8 cellular contexts compared by ENCODE assay signal in genomic region chr19:36972594-36972993, GRCh38. TPM values are rescaled to one million over a fixed set of nuclear protein-coding genes. Genes with fewer than 3 reads are reported as not detected.
DNase-seq lines count a peak whose midpoint lies in the region; ATAC-seq and TF ChIP-seq lines count a peak whose summit lies in the region.

No MANE protein-coding gene starts in this region.

- H2AFZ ChIP-seq in GM23248 = peak overlapping the region; percentile 99

- no peaks in the 10 kb centered on the region for H4K20me1 ChIP-seq in GM23248 (ENCODE audit: insufficient read depth)

- peaks cover 12% of the 10 kb centered on the region for H3K4me1 Mint-ChIP-seq in activated T-helper 1 cell treated with anti-CD3 and anti-CD28 coated beads, Interleukin-12 subunit alpha, Interleukin-12 subunit beta, Interleukin-2, Interleukin-4 antibody, amounts not matched to agents 30 ng/mL and 10 ng/mL and 1 ng/mL, durations not matched to agents 14 hours and 24 hours and 36 hours (ENCODE audit: low read depth)

- peak overlapping the region; percentile 91 for H3K4me2 ChIP-seq in GM23248 (ENCODE audit: unreplicated experiment)

- H3K9ac ChIP-seq in GM23248 = peak overlapping the region; percentile 77
- H3K9ac ChIP-seq in skeletal muscle tissue (ENCODE audit: low read depth in 1 of 3, low read length in 3 of 3) = peak overlapping the region; percentile 69 to 81 (median 74)

- no peak overlapping the region for H3K27ac Mint-ChIP-seq in activated T-helper 1 cell treated with anti-CD3 and anti-CD28 coated beads, Interleukin-12 subunit alpha, Interleukin-12 subunit beta, Interleukin-2, Interleukin-4 antibody, amounts not matched to agents 30 ng/mL and 10 ng/mL and 1 ng/mL, durations not matched to agents 14 hours and 24 hours and 36 hours

- no peaks in the 10 kb centered on the region for H3F3A ChIP-seq in GM23248 (ENCODE audit: insufficient read depth)

- WGBS in GM23248 (ENCODE audit: low coverage in 1 of 2, low lambda C conversion rate in 2 of 2, missing lambda C conversion rate in 2 of 2), 2 experiments = 6 to 9% methylated on average over 20 to 26 of the region's 26 CpGs

- peak overlapping the region; percentile 98 for H3K4me3 Mint-ChIP-seq in activated T-helper 1 cell treated with anti-CD3 and anti-CD28 coated beads, Interleukin-12 subunit alpha, Interleukin-12 subunit beta, Interleukin-2, Interleukin-4 antibody, amounts not matched to agents 30 ng/mL and 10 ng/mL and 1 ng/mL, durations not matched to agents 14 hours and 24 hours and 36 hours

- intact Hi-C loops in activated T-helper 1 cell treated with anti-CD3 and anti-CD28 coated beads, Interleukin-12 subunit alpha, Interleukin-12 subunit beta, Interleukin-2, Interleukin-4 antibody, amounts not matched to agents 30 ng/mL and 10 ng/mL and 1 ng/mL, durations not matched to agents 14 hours and 24 hours and 36 hours (cut with micrococcal nuclease) = loop anchor here (2.0 to 5.0 kb wide), 3 partner anchors 122 to 620 kb away; partner anchors contain the start of genes ZNF345, ZNF540, ZNF569 and ZNF570

- H3K9me3 Mint-ChIP-seq in activated T-helper 1 cell treated with anti-CD3 and anti-CD28 coated beads, Interleukin-12 subunit alpha, Interleukin-12 subunit beta, Interleukin-2, Interleukin-4 antibody, amounts not matched to agents 30 ng/mL and 10 ng/mL and 1 ng/mL, durations not matched to agents 14 hours and 24 hours and 36 hours = peaks cover 17% of the 10 kb centered on the region

- H3K4me3 ChIP-seq in GM23248 (peak overlapping the region; percentile 93), cardiac muscle cell (peak overlapping the region; percentile 59), skeletal muscle tissue (ENCODE audit: low read length in 3 of 3) (peak overlapping the region; percentile 88 to 93 (median 89))

- in situ Hi-C loops in GM23248 (cut with MboI) = no loop called here

- peaks cover 6% of the 10 kb centered on the region; the same call in 1 of the 2 replicates for H3K36me3 ChIP-seq in GM23248 (ENCODE audit: low read depth)
- H3K36me3 ChIP-seq in cardiac muscle cell = no peaks in the 10 kb centered on the region
- peaks cover 2 to 7% (median 3%) of the 10 kb centered on the region in 3 donors for H3K36me3 ChIP-seq in skeletal muscle tissue (ENCODE audit: control insufficient read depth in 3 of 3, insufficient read depth in 3 of 3, low read length in 3 of 3)

- H3K9me2 ChIP-seq in GM23248 (ENCODE audit: insufficient read depth) = no peaks in the 10 kb centered on the region

- 0 out of 2 replicates have a peak, but pooled peaks cover 7% of the 10 kb centered on the region for H3K4me1 ChIP-seq in GM23248 (ENCODE audit: insufficient read depth)
- no peaks in the 10 kb centered on the region for H3K4me1 ChIP-seq in cardiac muscle cell (ENCODE audit: low read depth)
- H3K4me1 ChIP-seq in skeletal muscle tissue (ENCODE audit: control insufficient read depth in 3 of 3, insufficient read depth in 3 of 3, low read length in 3 of 3) = peaks cover 6 to 12% (median 11%) of the 10 kb centered on the region in 3 donors

- no peaks in the 10 kb centered on the region for H3K79me2 ChIP-seq in GM23248 (ENCODE audit: insufficient read depth)

- peak; percentile 15 for DNase-seq in GM23248
- no peak for DNase-seq in activated T-helper 1 cell treated with anti-CD3 and anti-CD28 coated beads, Interleukin-12 subunit alpha, Interleukin-12 subunit beta, Interleukin-2, Interleukin-4 antibody, amounts not matched to agents 30 ng/mL and 10 ng/mL and 1 ng/mL, durations not matched to agents 14 hours and 24 hours and 36 hours (ENCODE audit: low spot score)
- no peak for DNase-seq in cardiac muscle cell (ENCODE audit: low read depth in 1 of 2, low spot score in 1 of 2)
- no peak for DNase-seq in middle frontal gyrus (ENCODE audit: extremely low spot score, low spot score)
- DNase-seq in NCI-H2171 (lab: John Stamatoyannopoulos, UW) = no peak
- DNase-seq in retina = no peak

- H3K36me3 Mint-ChIP-seq in activated T-helper 1 cell treated with anti-CD3 and anti-CD28 coated beads, Interleukin-12 subunit alpha, Interleukin-12 subunit beta, Interleukin-2, Interleukin-4 antibody, amounts not matched to agents 30 ng/mL and 10 ng/mL and 1 ng/mL, durations not matched to agents 14 hours and 24 hours and 36 hours (ENCODE audit: low read depth) = peaks cover 17% of the 10 kb centered on the region

- ATAC-seq in GM21723 (IDR thresholded peaks at IDR 0.05; ENCODE audit: unreplicated experiment) = no peak

- H3K27ac ChIP-seq in GM23248 = peak overlapping the region; percentile 52
- peak overlapping the region; percentile 4 for H3K27ac ChIP-seq in cardiac muscle cell
- peak overlapping the region; percentile 71 for H3K27ac ChIP-seq in skeletal muscle tissue (ENCODE audit: low read depth, low read length)

- no peak for TF ChIP-seq CTCF in cardiac muscle cell (IDR thresholded peaks at IDR 0.05; ENCODE audit: low read depth, low read length)

- H3K27me3 ChIP-seq in GM23248 (replicated peaks; ENCODE audit: insufficient read depth) (no peaks in the 10 kb centered on the region), cardiac muscle cell (no peaks in the 10 kb centered on the region), skeletal muscle tissue (ENCODE audit: control insufficient read depth in 3 of 3, insufficient read depth in 3 of 3, low read length in 3 of 3) (no peaks in the 10 kb centered on the region)

- no peaks in the 10 kb centered on the region for H3K27me3 Mint-ChIP-seq in activated T-helper 1 cell treated with anti-CD3 and anti-CD28 coated beads, Interleukin-12 subunit alpha, Interleukin-12 subunit beta, Interleukin-2, Interleukin-4 antibody, amounts not matched to agents 30 ng/mL and 10 ng/mL and 1 ng/mL, durations not matched to agents 14 hours and 24 hours and 36 hours (ENCODE audit: insufficient read depth)

- no peaks in the 10 kb centered on the region for H3K9me3 ChIP-seq in GM23248 (ENCODE audit: low read depth)
- no peaks in the 10 kb centered on the region for H3K9me3 ChIP-seq in cardiac muscle cell (ENCODE audit: low read depth)
- H3K9me3 ChIP-seq in skeletal muscle tissue (ENCODE audit: control insufficient read depth in 3 of 3, low read length in 3 of 3) = peaks cover 0 to 1% (median 0%) of the 10 kb centered on the region in 3 donors

RNA-seq across cellular contexts. Expression of gene ZNF568, which starts 56.5 kb away (rescaled TPM):
- 13.9 and 20.5 TPM in 2 replicates for total RNA-seq in GM23248 (2014; rRNA removed; shearing (Covaris generic))
- polyA plus RNA-seq in GM23248 (2016; fragmentation: Nextera tagmentation; extraction: Ambion mirVana) (10.6 and 11.6 TPM in 2 replicates), cardiac muscle cell (11.7 and 17.1 TPM in 2 replicates)
- total RNA-seq in activated T-helper 1 cell treated with anti-CD3 and anti-CD28 coated beads, Interleukin-12 subunit alpha, Interleukin-12 subunit beta, Interleukin-2, Interleukin-4 antibody, amounts not matched to agents 30 ng/mL and 10 ng/mL and 1 ng/mL, durations not matched to agents 14 hours and 24 hours and 36 hours = 4.4 and 4.9 TPM in 2 replicates
- total RNA-seq in cardiac muscle cell (11.5 and 16.6 TPM in 2 replicates), skeletal muscle tissue (23.0 TPM)

RNA-seq across cellular contexts. Expression of gene ZNF829, which starts 56.5 kb away (rescaled TPM):
- 2.3 and 4.2 TPM in 2 replicates for total RNA-seq in GM23248 (2014; rRNA removed; shearing (Covaris generic))
- polyA plus RNA-seq in GM23248 (2016; fragmentation: Nextera tagmentation; extraction: Ambion mirVana) = 2.2 and 2.4 TPM in 2 replicates
- 5.3 and 5.4 TPM in 2 replicates for total RNA-seq in activated T-helper 1 cell treated with anti-CD3 and anti-CD28 coated beads, Interleukin-12 subunit alpha, Interleukin-12 subunit beta, Interleukin-2, Interleukin-4 antibody, amounts not matched to agents 30 ng/mL and 10 ng/mL and 1 ng/mL, durations not matched to agents 14 hours and 24 hours and 36 hours
- 2.3 and 2.7 TPM in 2 replicates for total RNA-seq in cardiac muscle cell
- 0.62 and 2.0 TPM in 2 replicates for polyA plus RNA-seq in cardiac muscle cell
- total RNA-seq in skeletal muscle tissue = 1.6 TPM

Comparison
In these comparisons a context has a peak if more than half of its experiments do, and no peak if none do; other contexts are left out.
1. H3K27ac ChIP-seq: peak in every context shown above with its lines; median percentile 71 in skeletal muscle tissue; 52 in GM23248; 4 in cardiac muscle cell.